In genomic region chr4:183175631-183176232, GRCh38 we compare ENCODE assay signal across 17 cellular contexts.
DNase-seq lines count a peak whose midpoint lies in the region; ATAC-seq, FAIRE-seq and TF ChIP-seq lines count a peak whose summit lies in the region.
"Had no signal": no experiment of that assay in that cellular context is flagged by ENCODE, and none has a peak within 500 bp of the region (broad histone marks: within the 10 kb centered on the region; RNA-seq: fewer than 3 reads in every experiment).

No MANE protein-coding gene starts in this region.

- no peaks in the 10 kb centered on the region for H3K27me3 ChIP-seq in SK-N-SH (ENCODE audit: insufficient read depth)
- H3K27me3 ChIP-seq: gastroesophageal sphincter, testis had no signal

- peak; percentile 53 for FAIRE-seq in H54 (lab: Jason Lieb, UNC)
- FAIRE-seq: islet of Langerhans had no signal

- ATAC-seq in GM21360 (IDR thresholded peaks at IDR 0.05; ENCODE audit: unreplicated experiment) (no peak), HG03354 (IDR thresholded peaks at IDR 0.05; ENCODE audit: poor library complexity, severe bottlenecking, unreplicated experiment) (no peak)
- ATAC-seq: gastroesophageal sphincter, T-helper 17 cell had no signal

- WGBS in SK-N-SH (ENCODE audit: low lambda C conversion rate), result 39% methylated on average over 5 of the region's 5 CpGs

- H3K79me2 ChIP-seq in SK-N-SH (ENCODE audit: insufficient read depth), result peaks cover 92% of the 10 kb centered on the region

- H3K4me2 ChIP-seq in SK-N-SH, result peak overlapping the region; percentile 43; the same call in 1 of the 2 replicates

- CTCF ChIA-PET in SK-N-SH (lab: Yijun Ruan, JAX), result no interaction called here

- peaks cover 11% of the 10 kb centered on the region for H3F3A ChIP-seq in SK-N-SH (replicated peaks; ENCODE audit: insufficient read depth)

- no peak overlapping the region for H3K4me3 ChIP-seq in SK-N-SH (ENCODE audit: low read depth in 2 of 2, low read length in 1 of 2)
- H3K4me3 ChIP-seq: gastroesophageal sphincter, prostate gland, testis had no signal

- H3K4me1 ChIP-seq in SK-N-SH (ENCODE audit: control insufficient read depth in 1 of 2, insufficient read depth in 2 of 2, low read depth in 1 of 2, low read length in 1 of 2), result peaks cover 3 to 42% of the 10 kb centered on the region in 2 experiments; a peak in 3 of 4 replicates
- H3K4me1 ChIP-seq: prostate gland had no signal

- H3K9ac ChIP-seq in SK-N-SH, result no peak overlapping the region

- peaks cover 19% of the 10 kb centered on the region for H4K20me1 ChIP-seq in SK-N-SH (ENCODE audit: insufficient read depth)

- no peaks in the 10 kb centered on the region for H3K9me2 ChIP-seq in SK-N-SH

- no peak for TF ChIP-seq POLR2A in H54 (IDR thresholded peaks at IDR 0.05; ENCODE audit: low read depth, low read length)

- no peak overlapping the region for H2AFZ ChIP-seq in SK-N-SH (ENCODE audit: low read depth)

- TF ChIP-seq EP300 in SK-N-SH (IDR thresholded peaks at IDR 0.05; ENCODE audit: borderline replicate concordance in 1 of 2, low read depth in 1 of 2, low read length in 1 of 2), result no peak

- no peak for TF ChIP-seq RAD21 in SK-N-SH (IDR thresholded peaks at IDR 0.05; ENCODE audit: low read length)

- POLR2A ChIA-PET in SK-N-SH (lab: Yijun Ruan, JAX), result no interaction called here

- no peaks in the 10 kb centered on the region for H3K36me3 ChIP-seq in SK-N-SH (replicated peaks in 1 of 2; ENCODE audit: control insufficient read depth in 1 of 2, insufficient read depth in 2 of 2, low read length in 1 of 2)
- H3K36me3 ChIP-seq: gastroesophageal sphincter, prostate gland had no signal

- no peaks in the 10 kb centered on the region for H3K9me3 ChIP-seq in SK-N-SH
- H3K9me3 ChIP-seq: gastroesophageal sphincter, prostate gland, testis had no signal

- DNase-seq in A172 (ENCODE audit: low spot score), result peak; percentile 49
- DNase-seq in H54 (ENCODE audit: insufficient read length, low spot score), result peak; percentile 7
- no peak for DNase-seq in SK-N-SH
- peak; percentile 43 for DNase-seq in glomerular visceral epithelial cell (ENCODE audit: extremely low spot score)
- DNase-seq in NCI-H146 (lab: John Stamatoyannopoulos, UW), result no peak
- no peak for DNase-seq in activated CD4-positive, alpha-beta T cell treated with anti-CD3 and anti-CD28 coated beads for 4 hours
- DNase-seq: activated CD4-positive, alpha-beta T cell treated with anti-CD3 and anti-CD28 coated beads, Interleukin-2, amount 10 ng/mL, durations not matched to agents 24 days and 14 days; effector memory CD4-positive, alpha-beta T cell; NCI-H1105; NCI-H510A; T-helper 17 cell; testis had no signal

- H3K27ac ChIP-seq in SK-N-SH (ENCODE audit: low read depth in 2 of 2, low read length in 1 of 2), result peak overlapping the region in 1 of 2 experiments; percentile 35; a peak in 2 of 4 replicates
- H3K27ac ChIP-seq: gastroesophageal sphincter, prostate gland, testis had no signal

- TF ChIP-seq CTCF in SK-N-SH (IDR thresholded peaks at IDR 0.05), result no peak

TF ChIP-seq in SK-N-SH, 30 proteins besides CTCF, POLR2A, EP300 and RAD21 (continues in another document):
- TF ChIP-seq TCF12 (IDR thresholded peaks at IDR 0.05), result peak; percentile 25; the same call in 1 of the 2 replicates
- no peak for TF ChIP-seq EZH2phosphoT487 (IDR thresholded peaks at IDR 0.05; ENCODE audit: borderline replicate concordance, low read depth)
- no peak for TF ChIP-seq FOXJ3 (CRISPR knock-in tag; IDR thresholded peaks at IDR 0.05)
- TF ChIP-seq YY1 (IDR thresholded peaks at IDR 0.05; ENCODE audit: low read depth), result no peak
- no peak for TF ChIP-seq GATA2 (CRISPR knock-in tag; IDR thresholded peaks at IDR 0.05)
- TF ChIP-seq MAX (IDR thresholded peaks at IDR 0.05; ENCODE audit: low read depth), result no peak
- TF ChIP-seq NFIC (IDR thresholded peaks at IDR 0.05; ENCODE audit: borderline replicate concordance), result peak; percentile 39; the same call in 1 of the 2 replicates
- TF ChIP-seq FOXM1 (IDR thresholded peaks at IDR 0.05; ENCODE audit: low read depth), result no peak
- no peak for TF ChIP-seq SMC3 (IDR thresholded peaks at IDR 0.05; ENCODE audit: low read depth, low read length)
- 0 out of 2 replicates have a peak, but pooled peaks have one; percentile 18 for TF ChIP-seq MEF2A (IDR thresholded peaks at IDR 0.05; ENCODE audit: borderline replicate concordance, low read depth)
- no peak for TF ChIP-seq CHD2 (IDR thresholded peaks at IDR 0.05; ENCODE audit: low read length, partially characterized antibody)
- no peak for TF ChIP-seq TAF1 (IDR thresholded peaks at IDR 0.05; ENCODE audit: borderline replicate concordance, low read depth, low read length)
- no peak for TF ChIP-seq JUND (IDR thresholded peaks at IDR 0.05)
- no peak for TF ChIP-seq FOSL2 (IDR thresholded peaks at IDR 0.05; ENCODE audit: borderline replicate concordance, low read depth)
- peak; percentile 56 for TF ChIP-seq PBX3 (IDR thresholded peaks at IDR 0.05)
- no peak for TF ChIP-seq NRF1 (IDR thresholded peaks at IDR 0.05; ENCODE audit: low read depth, low read length)
- TF ChIP-seq REST (IDR thresholded peaks at IDR 0.05; ENCODE audit: low read depth, low read length), result no peak
- 0 out of 2 replicates have a peak, but pooled peaks have one; percentile 43 for TF ChIP-seq TEAD4 (IDR thresholded peaks at IDR 0.05; ENCODE audit: borderline replicate concordance, insufficient read depth)
- no peak for TF ChIP-seq ZBTB33 (IDR thresholded peaks at IDR 0.05; ENCODE audit: borderline replicate concordance, low read depth)
- no peak for TF ChIP-seq GABPA (IDR thresholded peaks at IDR 0.05; ENCODE audit: low read depth)
- TF ChIP-seq POLR2AphosphoS5 (IDR thresholded peaks at IDR 0.05; ENCODE audit: low read depth, low read length), result no peak
- no peak for TF ChIP-seq ELF1 (IDR thresholded peaks at IDR 0.05)
- TF ChIP-seq RCOR1 (IDR thresholded peaks at IDR 0.05; ENCODE audit: low read length), result no peak
- no peak for TF ChIP-seq SIN3A (IDR thresholded peaks at IDR 0.05; ENCODE audit: borderline replicate concordance, low read depth, low read length)
- no peak for TF ChIP-seq RFX5 (IDR thresholded peaks at IDR 0.05; ENCODE audit: low read length)
- TF ChIP-seq RXRA (IDR thresholded peaks at IDR 0.05; ENCODE audit: borderline replicate concordance, low read depth), result no peak
- no peak for TF ChIP-seq MXI1 (IDR thresholded peaks at IDR 0.05; ENCODE audit: low read depth, low read length)

Comparison
In these comparisons a context has a peak if more than half of its experiments do, and no peak if none do; other contexts are left out.
1. DNase-seq: peak in A172 (single experiment), H54 (single experiment) and glomerular visceral epithelial cell (single experiment); none in SK-N-SH (single experiment), NCI-H146 (single experiment) and activated CD4-positive, alpha-beta T cell treated with anti-CD3 and anti-CD28 coated beads for 4 hours (0 of 2).